20 cellular contexts compared by ENCODE assay signal in genomic region chr17:1200440-1200839, GRCh38. TPM values are rescaled to one million over a fixed set of nuclear protein-coding genes. Genes with fewer than 3 reads are reported as not detected.
DNase-seq lines count a peak whose midpoint lies in the region; ATAC-seq, FAIRE-seq and TF ChIP-seq lines count a peak whose summit lies in the region.
"Had no signal": no experiment of that assay in that cellular context is flagged by ENCODE, and none has a peak within 500 bp of the region (broad histone marks: within the 10 kb centered on the region; RNA-seq: fewer than 3 reads in every experiment).

No MANE protein-coding gene starts in this region.

- no peak overlapping the region for H3K4me3 Mint-ChIP-seq in T-helper 1 cell treated with Interleukin-12 subunit alpha and Interleukin-12 subunit beta and Interleukin-4 antibody, amounts not matched to agents 30 μg/mL and 1 μg/mL, for 36 hours
- peak overlapping the region; percentile 48 for H3K4me3 Mint-ChIP-seq in activated T-helper 17 cell treated with anti-CD3 and anti-CD28 coated beads, Interleukin-2, amount 50 U/mL, for 72 hours
- H3K4me3 Mint-ChIP-seq in naive thymus-derived CD4-positive, alpha-beta T cell: peak overlapping the region in 6 of 10 donors; percentile 16 to 71 (median 60)

- H3K4me3 ChIP-seq in naive thymus-derived CD4-positive, alpha-beta T cell (ENCODE audit: low read length): no peak overlapping the region
- H3K4me3 ChIP-seq: colonic mucosa, heart left ventricle, upper lobe of right lung had no signal

- no peaks in the 10 kb centered on the region for H3K36me3 ChIP-seq in naive thymus-derived CD4-positive, alpha-beta T cell (ENCODE audit: control insufficient read depth in 2 of 3, insufficient read depth in 3 of 3, low read length in 3 of 3)
- H3K36me3 ChIP-seq: colonic mucosa, heart left ventricle, upper lobe of right lung had no signal

- no peaks in the 10 kb centered on the region for H3K9me3 Mint-ChIP-seq in T-helper 1 cell treated with Interleukin-12 subunit alpha and Interleukin-12 subunit beta and Interleukin-4 antibody, amounts not matched to agents 30 μg/mL and 1 μg/mL, for 36 hours
- H3K9me3 Mint-ChIP-seq in activated T-helper 17 cell treated with anti-CD3 and anti-CD28 coated beads, Interleukin-2, amount 50 U/mL, for 72 hours: no peaks in the 10 kb centered on the region
- peaks cover 0 to 2% (median 0%) of the 10 kb centered on the region in 11 donors for H3K9me3 Mint-ChIP-seq in naive thymus-derived CD4-positive, alpha-beta T cell

- peaks cover 31% of the 10 kb centered on the region for H3K4me1 Mint-ChIP-seq in T-helper 1 cell treated with Interleukin-12 subunit alpha and Interleukin-12 subunit beta and Interleukin-4 antibody, amounts not matched to agents 30 μg/mL and 1 μg/mL, for 36 hours (ENCODE audit: low read depth)
- H3K4me1 Mint-ChIP-seq in activated T-helper 17 cell treated with anti-CD3 and anti-CD28 coated beads, Interleukin-2, amount 50 U/mL, for 72 hours: peaks cover 13% of the 10 kb centered on the region
- peaks cover 34 to 50% (median 45%) of the 10 kb centered on the region in 7 donors for H3K4me1 Mint-ChIP-seq in naive thymus-derived CD4-positive, alpha-beta T cell

- H3K27me3 ChIP-seq in naive thymus-derived CD4-positive, alpha-beta T cell (ENCODE audit: control insufficient read depth in 2 of 2, insufficient read depth in 2 of 2, low read length in 2 of 2): no peaks in the 10 kb centered on the region
- H3K27me3 ChIP-seq: colonic mucosa, heart left ventricle, upper lobe of right lung had no signal

- POLR2A ChIA-PET in naive thymus-derived CD4-positive, alpha-beta T cell (lab: Charles Lee): interaction anchor here (0.7 to 1.1 kb wide), 2 partner anchors 13 to 22 kb away, joined by 3 to 4 read pairs; no protein-coding TSS in a partner anchor

- intact Hi-C loops in naive thymus-derived CD4-positive, alpha-beta T cell (cut with micrococcal nuclease): loop anchor here in 1 of 2 donors (5.0 kb wide), 1 partner anchor 78 kb away; no protein-coding TSS in a partner anchor

- no peaks in the 10 kb centered on the region for H3K9me3 ChIP-seq in naive thymus-derived CD4-positive, alpha-beta T cell (ENCODE audit: control insufficient read depth in 2 of 3, low read length in 3 of 3)
- H3K9me3 ChIP-seq: colonic mucosa, heart left ventricle, upper lobe of right lung had no signal

- ATAC-seq in activated T-helper 17 cell treated with anti-CD3 and anti-CD28 coated beads, Interleukin-2, amount 50 U/mL, for 72 hours (replicated peaks): no peak
- no peak for ATAC-seq in naive thymus-derived CD4-positive, alpha-beta T cell
- ATAC-seq in GM19324 (IDR thresholded peaks at IDR 0.05; ENCODE audit: low FRiP score, unreplicated experiment) (no peak), GM21786 (IDR thresholded peaks at IDR 0.05; ENCODE audit: unreplicated experiment) (no peak)
- ATAC-seq: heart left ventricle, Panc1, upper lobe of right lung had no signal

- FAIRE-seq in GM12892 (lab: Jason Lieb, UNC): peak; percentile 84

- DNase-seq in T-helper 1 cell (no peak), GM12892 (ENCODE audit: insufficient read length) (no peak), HCEC 1CT (no peak)
- no peak for DNase-seq in naive thymus-derived CD4-positive, alpha-beta T cell
- DNase-seq: activated CD4-positive, alpha-beta T cell treated with anti-CD3 and anti-CD28 coated beads for 1 hour; activated naive CD4-positive, alpha-beta T cell treated with anti-CD3 and anti-CD28 coated beads, Interleukin-2, amount 50 U/mL, for 16 hours; colonic mucosa; DMS53; MM.1S; NCI-H1694; NCI-H2227 treated with DMSO at 0.1 percent for 48 hours; T1000; upper lobe of right lung had no signal

- peaks cover 1% of the 10 kb centered on the region for H3K36me3 Mint-ChIP-seq in T-helper 1 cell treated with Interleukin-12 subunit alpha and Interleukin-12 subunit beta and Interleukin-4 antibody, amounts not matched to agents 30 μg/mL and 1 μg/mL, for 36 hours (ENCODE audit: low read depth)
- H3K36me3 Mint-ChIP-seq in activated T-helper 17 cell treated with anti-CD3 and anti-CD28 coated beads, Interleukin-2, amount 50 U/mL, for 72 hours (ENCODE audit: low read depth): no peaks in the 10 kb centered on the region
- H3K36me3 Mint-ChIP-seq in naive thymus-derived CD4-positive, alpha-beta T cell: no peaks in the 10 kb centered on the region

- CTCF ChIA-PET in naive thymus-derived CD4-positive, alpha-beta T cell (lab: Charles Lee): interaction anchor here (2.3 kb wide), 1 partner anchor 13 kb away, joined by 8 read pairs; no protein-coding TSS in a partner anchor

- no peak for TF ChIP-seq POLR2A in GM12892 (IDR thresholded peaks at IDR 0.05; ENCODE audit: low read depth, low read length)

- H3K27ac Mint-ChIP-seq in T-helper 1 cell treated with Interleukin-12 subunit alpha and Interleukin-12 subunit beta and Interleukin-4 antibody, amounts not matched to agents 30 μg/mL and 1 μg/mL, for 36 hours: peak overlapping the region; percentile 63
- no peak overlapping the region for H3K27ac Mint-ChIP-seq in activated T-helper 17 cell treated with anti-CD3 and anti-CD28 coated beads, Interleukin-2, amount 50 U/mL, for 72 hours
- peak overlapping the region in 6 of 9 donors; percentile 16 to 88 (median 71) for H3K27ac Mint-ChIP-seq in naive thymus-derived CD4-positive, alpha-beta T cell

- peaks cover 26 to 57% of the 10 kb centered on the region in 2 donors for H3K4me1 ChIP-seq in naive thymus-derived CD4-positive, alpha-beta T cell (ENCODE audit: control insufficient read depth in 2 of 2, insufficient read depth in 2 of 2, low read length in 2 of 2)
- H3K4me1 ChIP-seq: colonic mucosa had no signal

- no peak overlapping the region for H3K27ac ChIP-seq in naive thymus-derived CD4-positive, alpha-beta T cell (ENCODE audit: low read depth, low read length)
- H3K27ac ChIP-seq: 22Rv1, colonic mucosa, upper lobe of right lung had no signal

- H3K27me3 Mint-ChIP-seq in T-helper 1 cell treated with Interleukin-12 subunit alpha and Interleukin-12 subunit beta and Interleukin-4 antibody, amounts not matched to agents 30 μg/mL and 1 μg/mL, for 36 hours (ENCODE audit: low read depth): no peaks in the 10 kb centered on the region
- no peaks in the 10 kb centered on the region for H3K27me3 Mint-ChIP-seq in activated T-helper 17 cell treated with anti-CD3 and anti-CD28 coated beads, Interleukin-2, amount 50 U/mL, for 72 hours
- no peaks in the 10 kb centered on the region for H3K27me3 Mint-ChIP-seq in naive thymus-derived CD4-positive, alpha-beta T cell

RNA-seq across cellular contexts. Expression of gene ABR, which starts 20.7 kb away (rescaled TPM):
- polyA plus RNA-seq in GM12892 (2012; ENCODE audit: missing spikeins): 33.9 TPM
- 10 to 100 TPM; 71.4 to 87.2 TPM for total RNA-seq in activated T-helper 17 cell treated with anti-CD3 and anti-CD28 coated beads, Interleukin-2, amount 50 U/mL, for 72 hours
- total RNA-seq in naive thymus-derived CD4-positive, alpha-beta T cell: 100 to 1,000 TPM in 4 of 5 experiments, 10 to 100 TPM in 1; 85.3 to 152 (median 140) TPM
- 10 to 100 TPM; 13.1 to 24.4 TPM for polyA plus RNA-seq in naive thymus-derived CD4-positive, alpha-beta T cell
